ENCODE assay signal across 7 cellular contexts in genomic region chr7:152759655-152760383, GRCh38. TPM values are rescaled to one million over a fixed set of nuclear protein-coding genes. Genes with fewer than 3 reads are reported as not detected.
DNase-seq lines count a peak whose midpoint lies in the region; ATAC-seq, FAIRE-seq and TF ChIP-seq lines count a peak whose summit lies in the region.

Gene ACTR3B (plus strand): TSS chr7:152759752. CDS start chr7:152759883, 131 bp downstream.

- under 1% methylated on average over 55 of the region's 92 CpGs for WGBS in K562 (ENCODE audit: insufficient coverage, low coverage, missing lambda C conversion rate)

- H3K9ac ChIP-seq in K562 (ENCODE audit: insufficient read depth in 1 of 2, low read depth in 2 of 2, low read length in 2 of 2), result peak within 1 kb of the TSS; percentile 76 to 99

- in situ Hi-C loops in K562 (cut with MboI) (no loop called here), gastrocnemius medialis (cut with MboI; ENCODE audit: low sequenced_read_pairs in 4 of 4) (no loop called here)

- BruUV-seq in K562 (replicated peaks; lab: Mats Ljungman, UMichigan), result no TSS peak

- H3K79me2 ChIP-seq in K562 (ENCODE audit: control insufficient read depth, insufficient read depth, low read length), result peaks cover 39% of the 10 kb centered on the region

- intact Hi-C loops in K562 (cut with micrococcal nuclease) (no loop called here), gastrocnemius medialis (cut with DNase I; ENCODE audit: low total_unique reads) (loop anchor here (1.0 to 5.0 kb wide), 3 partner anchors 84 to 1703 kb away; partner anchors contain the start of genes CDK5, SLC4A2 and XRCC2)

- H3K4me3 ChIP-seq in HFF-Myc (replicated peaks; ENCODE audit: low read depth, low read length) (peak within 1 kb of the TSS; percentile 95), K562 (peak within 1 kb of the TSS; percentile 86), iPS-11a (ENCODE audit: low read depth, low read length) (peak within 1 kb of the TSS; percentile 93), gastrocnemius medialis (peak within 1 kb of the TSS; percentile 79 to 96 (median 86))

- peaks cover 7 to 11% of the 10 kb centered on the region in 2 experiments; a peak in 3 of 5 replicates for H3K4me1 ChIP-seq in K562 (replicated peaks in 1 of 2; ENCODE audit: control insufficient read depth in 2 of 2, insufficient read depth in 2 of 2, low read length in 2 of 2)
- H3K4me1 ChIP-seq in gastrocnemius medialis, result peaks cover 23 to 25% of the 10 kb centered on the region in 2 donors

- POLR2A ChIA-PET in K562 (lab: Yijun Ruan, JAX), result interaction anchor here (0.6 to 0.7 kb wide), 3 partner anchors 53 to 1000 kb away, joined by 3 read pairs; no protein-coding TSS in a partner anchor

- CTCF ChIA-PET in K562 (lab: Yijun Ruan, JAX; ENCODE audit: low intra/inter-chr PET ratio), result interaction anchor here (0.7 kb wide), 1 partner anchor 101 kb away, joined by 4 read pairs; no protein-coding TSS in a partner anchor

- H3K27me3 ChIP-seq in K562 (ENCODE audit: control insufficient read depth in 2 of 2, insufficient read depth in 2 of 2, low read length in 2 of 2) (peaks cover 11 to 26% of the 10 kb centered on the region in 2 experiments; a peak in 4 of 5 replicates), gastrocnemius medialis (no peaks in the 10 kb centered on the region)

- ATAC-seq in K562 (peak; percentile 93), gastrocnemius medialis (peak; percentile 81 to 90)

- H4K20me1 ChIP-seq in K562 (replicated peaks; ENCODE audit: control insufficient read depth, insufficient read depth, low read length), result no peaks in the 10 kb centered on the region

- peak; percentile 90 for TF ChIP-seq POLR2A in GM15510 (IDR thresholded peaks at IDR 0.05; ENCODE audit: borderline replicate concordance, extremely low read depth, insufficient read length)
- TF ChIP-seq POLR2A in K562 (conservative IDR thresholded peaks at IDR 0.05), result peak; percentile 65; the same call in 1 of the 2 replicates
- TF ChIP-seq POLR2A in gastrocnemius medialis (IDR thresholded peaks at IDR 0.05), result peak; percentile 98 to 99

- TF ChIP-seq EP300 in K562 (IDR thresholded peaks at IDR 0.05; ENCODE audit: low read length), result no peak

- no peak for TF ChIP-seq RAD21 in K562 (CRISPR knock-in tag; conservative IDR thresholded peaks at IDR 0.05 in 1 of 2, IDR thresholded peaks at IDR 0.05 in 1 of 2)

- peak within 1 kb of the TSS; percentile 91 for H3K4me2 ChIP-seq in K562 (ENCODE audit: insufficient read depth, low read length)

- H3K9me1 ChIP-seq in K562 (ENCODE audit: control insufficient read depth, insufficient read depth, low read length), result no peaks in the 10 kb centered on the region

- no peaks in the 10 kb centered on the region for H3K9me3 ChIP-seq in K562 (replicated peaks; ENCODE audit: control insufficient read depth, insufficient read depth, low read depth, low read length)
- H3K9me3 ChIP-seq in gastrocnemius medialis, result no peaks in the 10 kb centered on the region

- no peak for DNase-seq in HFF-Myc (ENCODE audit: extremely low read depth, low read depth)
- peak; percentile 79 for DNase-seq in NCI-H1048 (lab: John Stamatoyannopoulos, UW)
- DNase-seq in UCSD-AML1 (lab: John Stamatoyannopoulos, UW; ENCODE audit: unreplicated experiment), result peak; percentile 76
- DNase-seq in K562 (ENCODE audit: extremely low read depth in 1 of 4, low spot score in 3 of 4), result peak; percentile 96 to 100 (median 100)
- DNase-seq in gastrocnemius medialis, result peak; percentile 85 to 88

- TF ChIP-seq CTCF in HFF-Myc (IDR thresholded peaks at IDR 0.05; ENCODE audit: low read depth, low read length, missing control alignments) (no peak), K562 (IDR thresholded peaks at IDR 0.05 in 2 of 3, conservative IDR thresholded peaks at IDR 0.05 in 1 of 3; ENCODE audit: insufficient read depth in 2 of 3, low read depth in 1 of 3, low read length in 3 of 3) (0 out of 6 replicates have a peak, but pooled peaks of 1 of the 3 experiments have one; percentile 9), gastrocnemius medialis (IDR thresholded peaks at IDR 0.05 in 4 of 5, conservative IDR thresholded peaks at IDR 0.05 in 1 of 5) (peak in 1 of 5 experiments; percentile 10)

- H2AFZ ChIP-seq in K562 (ENCODE audit: low read depth, low read length), result peak within 1 kb of the TSS; percentile 100

- peak; percentile 73 for FAIRE-seq in K562 (lab: Jason Lieb, UNC)

- H3K27ac ChIP-seq in K562 (ENCODE audit: extremely low read depth, low read depth, low read length) (peak within 1 kb of the TSS; percentile 92), gastrocnemius medialis (peak within 1 kb of the TSS; percentile 94 to 100 (median 98))

- H3K36me3 ChIP-seq in K562 (ENCODE audit: control insufficient read depth, insufficient read depth, low read length), result peaks cover 11% of the 10 kb centered on the region
- H3K36me3 ChIP-seq in gastrocnemius medialis, result no peaks in the 10 kb centered on the region

TF ChIP-seq in K562, 482 proteins besides CTCF, POLR2A, EP300 and RAD21 (continues in another document):
- TF ChIP-seq JUNB (CRISPR knock-in tag; conservative IDR thresholded peaks at IDR 0.05) (no peak), CHAMP1 (IDR thresholded peaks at IDR 0.05) (no peak), MLLT1 (IDR thresholded peaks at IDR 0.05) (no peak), STAT5B (CRISPR knock-in tag; IDR thresholded peaks at IDR 0.05) (no peak), BACH1 (tag; IDR thresholded peaks at IDR 0.05) (no peak), RHOXF2B (CRISPR knock-in tag; conservative IDR thresholded peaks at IDR 0.05) (no peak), ZNF121 (CRISPR knock-in tag; conservative IDR thresholded peaks at IDR 0.05) (no peak)

RNA-seq across cellular contexts. Expression of gene ACTR3B, which starts in this region (rescaled TPM):
- total RNA-seq in K562 (2011; cell fraction: chromatin; rRNA removed; ENCODE audit: low replicate concordance), result 64.2 and 84.6 TPM in 2 replicates
- 34.0 and 34.7 TPM in 2 replicates for total RNA-seq in K562 (2011; cell fraction: nucleolus; rRNA removed)
- 55.1 and 61.2 TPM in 2 replicates for total RNA-seq in K562 (2011; cell fraction: nucleoplasm; rRNA removed)
- 11.4 and 12.4 TPM in 2 replicates for total RNA-seq in K562 (2014; rRNA removed)
- 19.7 and 21.3 TPM in 2 replicates for total RNA-seq in K562 (2014; rRNA removed; fragmentation: Illumina TruSeq; extraction: Trizol)
- total RNA-seq in K562 (2015; rRNA removed; fragmentation: Illumina TruSeq; extraction: Trizol), result 17.8 and 19.7 TPM in 2 replicates
- 24.4 and 24.8 TPM in 2 replicates for total RNA-seq in K562 (2021)
- polyA plus RNA-seq in K562 (2011; rRNA removed), result 17.5 and 30.8 TPM in 2 replicates
- polyA plus RNA-seq in K562 (2011; cell fraction: cytosol; rRNA removed), result 18.8 and 22.4 TPM in 2 replicates
- 25.9 and 29.1 TPM in 2 replicates for polyA plus RNA-seq in K562 (2011; cell fraction: nucleus; rRNA removed)
- 9.8 and 16.1 TPM in 2 replicates for polyA plus RNA-seq in K562 (2012)
- polyA plus RNA-seq in K562 (2014; fragmentation: Illumina TruSeq; extraction: Trizol), result 24.8 and 25.7 TPM in 2 replicates
- 1 to 10 TPM; 5.0 to 5.4 TPM for polyA plus RNA-seq in K562 (2014; fragmentation: Nextera tagmentation; extraction: Ambion mirVana)
- polyA plus RNA-seq in K562 (2014; rRNA removed), result 24.1 and 28.6 TPM in 2 replicates
- polyA minus RNA-seq in K562 (2011; rRNA and poly(A)+ RNA removed), result 33.8 and 39.2 TPM in 2 replicates
- 9.5 and 14.7 TPM in 2 replicates for polyA minus RNA-seq in K562 (2011; cell fraction: cytosol; rRNA and poly(A)+ RNA removed)
- polyA minus RNA-seq in K562 (2011; cell fraction: nucleus; rRNA and poly(A)+ RNA removed), result 32.0 and 32.6 TPM in 2 replicates
- total RNA-seq in gastrocnemius medialis, result 1 to 10 TPM; 2.4 to 8.2 (median 5.5) TPM
